1 cellular context compared by ENCODE assay signal in genomic region chr2:3547915-3548314, GRCh38.
TF ChIP-seq lines count a peak whose summit lies in the region.

No MANE protein-coding gene starts in this region.

TF ChIP-seq in SK-N-SH, 30 proteins besides CTCF, POLR2A, EP300 and RAD21 (continued from another document):
- TF ChIP-seq FOXM1 (IDR thresholded peaks at IDR 0.05; ENCODE audit: low read depth) (no peak), TCF12 (IDR thresholded peaks at IDR 0.05) (no peak), NRF1 (IDR thresholded peaks at IDR 0.05; ENCODE audit: low read depth, low read length) (no peak), JUND (IDR thresholded peaks at IDR 0.05) (no peak)
